Comparison of ENCODE assay signal across 1 cellular context in the genomic region with DNA sequence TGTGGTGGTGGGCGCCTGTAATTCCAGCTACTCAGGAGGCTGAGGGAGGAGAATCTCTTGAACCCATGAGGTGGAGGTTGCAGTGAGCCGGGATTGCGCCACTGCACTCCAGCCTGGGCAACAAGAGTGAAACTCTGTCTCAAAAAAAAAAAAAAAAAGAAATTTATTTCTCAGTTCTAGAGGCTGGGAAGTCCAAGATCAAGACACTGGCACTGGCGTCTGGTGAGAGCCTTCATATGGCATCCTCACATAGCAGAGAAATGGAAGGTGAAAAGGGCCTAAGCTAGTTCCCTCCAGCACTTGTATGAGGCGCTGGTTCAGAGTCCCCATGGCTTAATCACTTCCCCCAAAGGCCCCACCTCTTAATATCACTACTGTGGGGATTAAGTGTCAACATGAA. TPM values are rescaled to one million over a fixed set of nuclear protein-coding genes. Genes with fewer than 3 reads are reported as not detected.
"Had no signal": no experiment of that assay in that cellular context is flagged by ENCODE, and none has a peak within 500 bp of the region (broad histone marks: within the 10 kb centered on the region; RNA-seq: fewer than 3 reads in every experiment).

No MANE protein-coding gene starts in this region.

RNA-seq across cellular contexts. Expression of a gene that starts 59.2 kb away (rescaled TPM):
- polyA plus RNA-seq: naive thymus-derived CD8-positive, alpha-beta T cell had no signal
